In genomic region chr17:44115585-44116415, GRCh38 we compare ENCODE assay signal across 8 cellular contexts. TPM values are rescaled to one million over a fixed set of nuclear protein-coding genes. Genes with fewer than 3 reads are reported as not detected.
DNase-seq lines count a peak whose midpoint lies in the region; ATAC-seq and TF ChIP-seq lines count a peak whose summit lies in the region.

No MANE protein-coding gene starts in this region.

- no TSS peak for BruUV-seq in HCT116 (replicated peaks; lab: Mats Ljungman, UMichigan)

- peak; percentile 74 for TF ChIP-seq RAD21 in HCT116 (IDR thresholded peaks at IDR 0.05; ENCODE audit: low read depth)

- H3K27ac ChIP-seq in HCT116 (ENCODE audit: low read depth, low read length) (no peak overlapping the region), right atrium auricular region (peak overlapping the region; percentile 97), thoracic aorta (peak overlapping the region; percentile 0 to 14)

- TF ChIP-seq POLR2A in HCT116 (IDR thresholded peaks at IDR 0.05; ENCODE audit: borderline replicate concordance, extremely low read depth, insufficient read depth, insufficient read length), result no peak

- H3K36me3 ChIP-seq in BJ (ENCODE audit: control insufficient read depth, insufficient read depth, low read length), result peaks cover 12% of the 10 kb centered on the region
- no peaks in the 10 kb centered on the region for H3K36me3 ChIP-seq in HCT116 (ENCODE audit: control insufficient read depth in 1 of 2, insufficient read depth in 2 of 2, low read length in 2 of 2)
- H3K36me3 ChIP-seq in right atrium auricular region, result peaks cover 35% of the 10 kb centered on the region
- H3K36me3 ChIP-seq in thoracic aorta, result peaks cover 28% of the 10 kb centered on the region

- ATAC-seq in HCT116 (peak; percentile 60), thoracic aorta (ENCODE audit: insufficient number of reproducible peaks, low FRiP score, low read depth) (no peak), GM19452 (IDR thresholded peaks at IDR 0.05; ENCODE audit: unreplicated experiment) (no peak)

- peaks cover 19 to 40% of the 10 kb centered on the region in 2 experiments for H3K4me1 ChIP-seq in HCT116 (ENCODE audit: control insufficient read depth in 1 of 2, insufficient read depth in 2 of 2, low read length in 2 of 2)
- H3K4me1 ChIP-seq in right atrium auricular region, result peaks cover 0 to 81% of the 10 kb centered on the region in 2 donors
- H3K4me1 ChIP-seq in thoracic aorta (ENCODE audit: control insufficient read depth in 1 of 2, low read depth in 2 of 2), result peaks cover 36 to 87% of the 10 kb centered on the region in 2 donors

- peaks cover 22% of the 10 kb centered on the region for H3K4me1 Mint-ChIP-seq in activated CD4-positive, alpha-beta memory T cell treated with anti-CD3 and anti-CD28 coated beads for 36 hours (ENCODE audit: low read depth)

- POLR2A ChIA-PET in BJ (lab: Charles Lee) (no interaction called here), HCT116 (lab: Charles Lee) (interaction anchor here (0.9 to 1.1 kb wide), 3 partner anchors 8 to 28 kb away, joined by 3 read pairs; partner anchors contain the start of gene HDAC5)
- POLR2A ChIA-PET in activated CD4-positive, alpha-beta memory T cell treated with anti-CD3 and anti-CD28 coated beads for 36 hours (lab: Charles Lee), result interaction anchor here (1.7 kb wide), 1 partner anchor 8 kb away, joined by 6 read pairs; the partner anchor contains the start of gene HDAC5

- H3K9ac ChIP-seq in HCT116 (ENCODE audit: low read length), result no peak overlapping the region

- H3K9me3 Mint-ChIP-seq in activated CD4-positive, alpha-beta memory T cell treated with anti-CD3 and anti-CD28 coated beads for 36 hours, result no peaks in the 10 kb centered on the region

- no peaks in the 10 kb centered on the region for H3K9me2 ChIP-seq in HCT116 (ENCODE audit: insufficient read depth)

- no peaks in the 10 kb centered on the region for H4K20me1 ChIP-seq in HCT116 (ENCODE audit: insufficient read depth)

- no peak for DNase-seq in BJ (ENCODE audit: low read depth)
- no peak for DNase-seq in HCT116 (ENCODE audit: low read depth, low spot score)
- peak; percentile 30 for DNase-seq in activated CD4-positive, alpha-beta memory T cell treated with anti-CD3 and anti-CD28 coated beads for 36 hours
- no peak for DNase-seq in right atrium auricular region (ENCODE audit: low spot score)
- no peak for DNase-seq in thoracic aorta (ENCODE audit: low spot score)
- no peak for DNase-seq in MV-4-11 (lab: John Stamatoyannopoulos, UW)
- no peak for DNase-seq in medulla oblongata (ENCODE audit: extremely low spot score)

- H3K27me3 Mint-ChIP-seq in activated CD4-positive, alpha-beta memory T cell treated with anti-CD3 and anti-CD28 coated beads for 36 hours, result no peaks in the 10 kb centered on the region

- peak; percentile 88 for TF ChIP-seq CTCF in BJ (IDR thresholded peaks at IDR 0.05; ENCODE audit: insufficient read depth, low read depth, low read length)
- peak; percentile 81 to 88 (median 82) for TF ChIP-seq CTCF in HCT116 (IDR thresholded peaks at IDR 0.05 in 2 of 3, conservative IDR thresholded peaks at IDR 0.05 in 1 of 3; ENCODE audit: borderline replicate concordance in 1 of 3, insufficient read depth in 1 of 3, low read depth in 2 of 3, low read length in 2 of 3)
- peak; percentile 75 to 89 for TF ChIP-seq CTCF in right atrium auricular region (IDR thresholded peaks at IDR 0.05)
- TF ChIP-seq CTCF in thoracic aorta (IDR thresholded peaks at IDR 0.05), result peak; percentile 81

- no peak overlapping the region for H3K4me2 ChIP-seq in HCT116 (ENCODE audit: low read length)

- RAD21 ChIA-PET in HCT116 (lab: Charles Lee; ENCODE audit: low non-redundant PET in 1 of 2, low total read pairs in 2 of 2, uncharacterized antibody in 2 of 2, unreplicated experiment in 2 of 2), result interaction anchor here (0.5 to 1.4 kb wide), 4 partner anchors 8 to 55 kb away, joined by 3 to 5 read pairs (median 4); partner anchors contain the start of gene HDAC5 (in 1 of the 2)

- no peaks in the 10 kb centered on the region; the same call in 1 of the 2 replicates for H3K79me2 ChIP-seq in HCT116 (ENCODE audit: insufficient read depth, low read length)

- no peak overlapping the region for H3K4me3 Mint-ChIP-seq in activated CD4-positive, alpha-beta memory T cell treated with anti-CD3 and anti-CD28 coated beads for 36 hours

- intact Hi-C loops in HCT116 (cut with micrococcal nuclease), result loop anchor here (5.0 kb wide), 1 partner anchor 33 kb away; no protein-coding TSS in a partner anchor
- intact Hi-C loops in activated CD4-positive, alpha-beta memory T cell treated with anti-CD3 and anti-CD28 coated beads for 36 hours (cut with micrococcal nuclease), result no loop called here

- CTCF ChIA-PET in BJ (lab: Yijun Ruan, JAX) (interaction anchor here (0.7 to 4.1 kb wide), 32 partner anchors 8 to 402 kb away, joined by 3 to 41 read pairs (median 6); partner anchors contain the start of genes ASB16, G6PC3, HDAC5 and LSM12), HCT116 (lab: Charles Lee) (interaction anchor here (0.6 to 3.2 kb wide), 11 partner anchors 8 to 247 kb away, joined by 3 to 23 read pairs (median 5); partner anchors contain the start of genes FAM171A2 and HDAC5)
- CTCF ChIA-PET in activated CD4-positive, alpha-beta memory T cell treated with anti-CD3 and anti-CD28 coated beads for 36 hours (lab: Charles Lee), result interaction anchor here (0.6 to 1.7 kb wide), 16 partner anchors 8 to 237 kb away, joined by 3 to 8 read pairs (median 3); partner anchors contain the start of genes HDAC5 and LSM12

- H3K9me3 ChIP-seq in HCT116 (ENCODE audit: control insufficient read depth in 1 of 2, insufficient read depth in 1 of 2, low read depth in 1 of 2, low read length in 2 of 2) (no peaks in the 10 kb centered on the region), right atrium auricular region (no peaks in the 10 kb centered on the region), thoracic aorta (no peaks in the 10 kb centered on the region)

- H3K4me3 ChIP-seq in BJ (ENCODE audit: low read depth, low read length) (no peak overlapping the region), HCT116 (replicated peaks in 1 of 2; ENCODE audit: low read depth in 1 of 2, low read length in 2 of 2) (no peak overlapping the region), right atrium auricular region (no peak overlapping the region), thoracic aorta (no peak overlapping the region)

- no peak overlapping the region for H2AFZ ChIP-seq in HCT116 (ENCODE audit: low read depth, low read length, poor library complexity, severe bottlenecking)

- H3K27me3 ChIP-seq in BJ (ENCODE audit: control insufficient read depth, insufficient read depth, low read length) (no peaks in the 10 kb centered on the region), HCT116 (ENCODE audit: insufficient read depth, low read length) (no peaks in the 10 kb centered on the region), right atrium auricular region (no peaks in the 10 kb centered on the region), thoracic aorta (replicated peaks; ENCODE audit: insufficient read depth) (no peaks in the 10 kb centered on the region)

- H3K36me3 Mint-ChIP-seq in activated CD4-positive, alpha-beta memory T cell treated with anti-CD3 and anti-CD28 coated beads for 36 hours, result no peaks in the 10 kb centered on the region

- H3K27ac Mint-ChIP-seq in activated CD4-positive, alpha-beta memory T cell treated with anti-CD3 and anti-CD28 coated beads for 36 hours, result no peak overlapping the region

TF ChIP-seq in HCT116, 20 proteins besides CTCF, POLR2A, EP300 and RAD21 (continues in another document):
- TF ChIP-seq POLR2AphosphoS5 (IDR thresholded peaks at IDR 0.05; ENCODE audit: low read depth, low read length) (no peak), YY1 (IDR thresholded peaks at IDR 0.05; ENCODE audit: extremely low read depth, insufficient replicate concordance, low read depth, low read length) (no peak), MAX (IDR thresholded peaks at IDR 0.05) (no peak), SRF (IDR thresholded peaks at IDR 0.05; ENCODE audit: low read depth) (no peak)

RNA-seq across cellular contexts. Expression of gene HDAC5, which starts 7.6 kb away (rescaled TPM):
- 46.4 and 102 TPM in 2 replicates for polyA plus RNA-seq in BJ (2011; rRNA removed)
- polyA minus RNA-seq in BJ (2011; rRNA and poly(A)+ RNA removed), result 128 and 173 TPM in 2 replicates
- total RNA-seq in HCT116 (2021; ENCODE audit: unreplicated experiment), result 32.9 TPM
- polyA plus RNA-seq in HCT116 (2012), result 51.0 and 68.2 TPM in 2 replicates
- total RNA-seq in activated CD4-positive, alpha-beta memory T cell treated with anti-CD3 and anti-CD28 coated beads for 36 hours, result 10 to 100 TPM; 18.0 to 19.0 TPM
- total RNA-seq in right atrium auricular region, result 100 to 1,000 TPM in 1 of 2 donors, 10 to 100 TPM in 1; 80.0 to 138 TPM
- 100 to 1,000 TPM in 1 of 2 donors, 10 to 100 TPM in 1; 76.9 to 115 TPM for total RNA-seq in thoracic aorta

RNA-seq across cellular contexts. Expression of gene HROB, which starts 25.9 kb away (rescaled TPM):
- 2.1 and 3.4 TPM in 2 replicates for polyA plus RNA-seq in BJ (2011; rRNA removed)
- 6.8 and 7.0 TPM in 2 replicates for polyA minus RNA-seq in BJ (2011; rRNA and poly(A)+ RNA removed)
- 14.3 TPM for total RNA-seq in HCT116 (2021; ENCODE audit: unreplicated experiment)
- polyA plus RNA-seq in HCT116 (2012), result 8.5 and 11.7 TPM in 2 replicates
- total RNA-seq in activated CD4-positive, alpha-beta memory T cell treated with anti-CD3 and anti-CD28 coated beads for 36 hours, result 10 to 100 TPM; 17.9 to 19.8 TPM
- under 1 TPM; 0.59 to 0.94 TPM for total RNA-seq in right atrium auricular region
- total RNA-seq in thoracic aorta, result 1 to 10 TPM in 1 of 2 donors, under 1 TPM in 1; 0.85 to 2.6 TPM

RNA-seq across cellular contexts. Expression of gene G6PC3, which starts 45.3 kb away (rescaled TPM):
- 115 and 151 TPM in 2 replicates for polyA plus RNA-seq in BJ (2011; rRNA removed)
- 75.4 and 110 TPM in 2 replicates for polyA minus RNA-seq in BJ (2011; rRNA and poly(A)+ RNA removed)
- total RNA-seq in HCT116 (2021; ENCODE audit: unreplicated experiment) (50.6 TPM), right atrium auricular region (10 to 100 TPM; 36.0 to 41.1 TPM), thoracic aorta (10 to 100 TPM; 26.4 to 54.6 TPM)
- polyA plus RNA-seq in HCT116 (2012), result 67.8 and 69.6 TPM in 2 replicates
- 10 to 100 TPM; 20.7 to 21.9 TPM for total RNA-seq in activated CD4-positive, alpha-beta memory T cell treated with anti-CD3 and anti-CD28 coated beads for 36 hours

RNA-seq across cellular contexts. Expression of gene LSM12, which starts 49.3 kb away (rescaled TPM):
- polyA plus RNA-seq in BJ (2011; rRNA removed), result 36.3 and 51.7 TPM in 2 replicates
- 46.3 and 68.5 TPM in 2 replicates for polyA minus RNA-seq in BJ (2011; rRNA and poly(A)+ RNA removed)
- 99.6 TPM for total RNA-seq in HCT116 (2021; ENCODE audit: unreplicated experiment)
- polyA plus RNA-seq in HCT116 (2012), result 44.3 and 45.4 TPM in 2 replicates
- 10 to 100 TPM; 76.8 to 81.8 TPM for total RNA-seq in activated CD4-positive, alpha-beta memory T cell treated with anti-CD3 and anti-CD28 coated beads for 36 hours
- total RNA-seq in right atrium auricular region, result 10 to 100 TPM; 36.8 to 41.3 TPM
- 10 to 100 TPM; 24.9 to 30.8 TPM for total RNA-seq in thoracic aorta

RNA-seq across cellular contexts. Expression of gene ASB16, which starts 54.7 kb away (rescaled TPM):
- polyA plus RNA-seq in BJ (2011; rRNA removed), result 0.04 TPM in 1 of 2 replicates, not detected in the other
- polyA minus RNA-seq in BJ (2011; rRNA and poly(A)+ RNA removed), result 0.10 TPM in 1 of 2 replicates, not detected in the other
- 0.37 TPM for total RNA-seq in HCT116 (2021; ENCODE audit: unreplicated experiment)
- polyA plus RNA-seq in HCT116 (2012), result 0.50 and 0.72 TPM in 2 replicates
- under 1 TPM in 1 of 2 experiments, not detected in 1; 0.19 TPM for total RNA-seq in activated CD4-positive, alpha-beta memory T cell treated with anti-CD3 and anti-CD28 coated beads for 36 hours
- total RNA-seq in right atrium auricular region, result 1 to 10 TPM; 8.3 TPM
- 1 to 10 TPM; 2.3 to 3.9 TPM for total RNA-seq in thoracic aorta
